1 cellular context compared by ENCODE assay signal in genomic region chr12:131053567-131053966, GRCh38.
TF ChIP-seq lines count a peak whose summit lies in the region.

No MANE protein-coding gene starts in this region.

TF ChIP-seq in GM23338, 12 proteins besides CTCF, POLR2A, EP300 and RAD21 (continued from another document):
- TF ChIP-seq REST (IDR thresholded peaks at IDR 0.05; ENCODE audit: unreplicated experiment), result no peak
- no peak for TF ChIP-seq CREB1 (CRISPR knock-in tag; IDR thresholded peaks at IDR 0.05; ENCODE audit: low read depth)
- TF ChIP-seq POLR2AphosphoS5 (IDR thresholded peaks at IDR 0.05; ENCODE audit: low read depth), result no peak
- TF ChIP-seq STAT1 (IDR thresholded peaks at IDR 0.05; ENCODE audit: unreplicated experiment), result no peak
- TF ChIP-seq ZNF462 (CRISPR knock-in tag; IDR thresholded peaks at IDR 0.05), result no peak
- TF ChIP-seq, protein P1, sequence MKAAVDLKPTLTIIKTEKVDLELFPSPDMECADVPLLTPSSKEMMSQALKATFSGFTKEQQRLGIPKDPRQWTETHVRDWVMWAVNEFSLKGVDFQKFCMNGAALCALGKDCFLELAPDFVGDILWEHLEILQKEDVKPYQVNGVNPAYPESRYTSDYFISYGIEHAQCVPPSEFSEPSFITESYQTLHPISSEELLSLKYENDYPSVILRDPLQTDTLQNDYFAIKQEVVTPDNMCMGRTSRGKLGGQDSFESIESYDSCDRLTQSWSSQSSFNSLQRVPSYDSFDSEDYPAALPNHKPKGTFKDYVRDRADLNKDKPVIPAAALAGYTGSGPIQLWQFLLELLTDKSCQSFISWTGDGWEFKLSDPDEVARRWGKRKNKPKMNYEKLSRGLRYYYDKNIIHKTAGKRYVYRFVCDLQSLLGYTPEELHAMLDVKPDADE (IDR thresholded peaks at IDR 0.05), result no peak
- no peak for TF ChIP-seq JUNB (IDR thresholded peaks at IDR 0.05; ENCODE audit: unreplicated experiment)
